ENCODE assay signal across 1 cellular context in the genomic region with DNA sequence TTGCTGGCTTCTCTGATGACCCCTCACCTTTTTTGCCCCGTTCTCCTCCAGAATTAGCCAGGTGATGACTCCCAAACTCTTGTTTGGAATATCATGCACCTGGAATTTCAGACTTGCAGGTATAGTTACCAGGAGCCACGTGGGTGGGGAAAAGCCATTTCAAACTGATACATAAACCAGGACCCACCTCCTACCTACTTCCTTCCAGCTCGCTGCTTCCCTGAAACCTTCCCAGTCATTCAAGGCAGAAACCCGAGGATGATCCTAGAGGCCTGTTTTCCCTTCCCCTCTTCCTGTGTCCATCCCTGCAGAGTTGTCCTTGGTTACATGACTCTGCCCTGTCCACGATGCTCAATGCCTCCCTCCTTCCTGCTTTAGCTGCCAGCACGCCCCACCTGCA.
TF ChIP-seq lines count a peak whose summit lies in the region.

No MANE protein-coding gene starts in this region.

TF ChIP-seq in K562, 482 proteins besides CTCF, POLR2A, EP300 and RAD21 (continued from another document):
- TF ChIP-seq, protein P1, sequence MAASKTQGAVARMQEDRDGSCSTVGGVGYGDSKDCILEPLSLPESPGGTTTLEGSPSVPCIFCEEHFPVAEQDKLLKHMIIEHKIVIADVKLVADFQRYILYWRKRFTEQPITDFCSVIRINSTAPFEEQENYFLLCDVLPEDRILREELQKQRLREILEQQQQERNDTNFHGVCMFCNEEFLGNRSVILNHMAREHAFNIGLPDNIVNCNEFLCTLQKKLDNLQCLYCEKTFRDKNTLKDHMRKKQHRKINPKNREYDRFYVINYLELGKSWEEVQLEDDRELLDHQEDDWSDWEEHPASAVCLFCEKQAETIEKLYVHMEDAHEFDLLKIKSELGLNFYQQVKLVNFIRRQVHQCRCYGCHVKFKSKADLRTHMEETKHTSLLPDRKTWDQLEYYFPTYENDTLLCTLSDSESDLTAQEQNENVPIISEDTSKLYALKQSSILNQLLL (CRISPR knock-in tag; IDR thresholded peaks at IDR 0.05; ENCODE audit: borderline replicate concordance) = no peak
- TF ChIP-seq JUN (IDR thresholded peaks at IDR 0.05; ENCODE audit: borderline replicate concordance, low read depth, low read length) = no peak
- no peak for TF ChIP-seq JUN (CRISPR knock-in tag; IDR thresholded peaks at IDR 0.05; ENCODE audit: borderline replicate concordance)
- no peak for TF ChIP-seq NRF1 (conservative IDR thresholded peaks at IDR 0.05 in 1 of 2, IDR thresholded peaks at IDR 0.05 in 1 of 2)
- no peak for TF ChIP-seq BCL6 (CRISPR knock-in tag; IDR thresholded peaks at IDR 0.05)
- TF ChIP-seq ZKSCAN1 (IDR thresholded peaks at IDR 0.05; ENCODE audit: low read depth, low read length) = no peak
- TF ChIP-seq, protein P2, sequence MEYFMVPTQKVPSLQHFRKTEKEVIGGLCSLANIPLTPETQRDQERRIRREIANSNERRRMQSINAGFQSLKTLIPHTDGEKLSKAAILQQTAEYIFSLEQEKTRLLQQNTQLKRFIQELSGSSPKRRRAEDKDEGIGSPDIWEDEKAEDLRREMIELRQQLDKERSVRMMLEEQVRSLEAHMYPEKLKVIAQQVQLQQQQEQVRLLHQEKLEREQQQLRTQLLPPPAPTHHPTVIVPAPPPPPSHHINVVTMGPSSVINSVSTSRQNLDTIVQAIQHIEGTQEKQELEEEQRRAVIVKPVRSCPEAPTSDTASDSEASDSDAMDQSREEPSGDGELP (CRISPR knock-in tag; IDR thresholded peaks at IDR 0.05; ENCODE audit: borderline replicate concordance) = no peak
